Comparison of ENCODE assay signal across 10 cellular contexts in the genomic region with DNA sequence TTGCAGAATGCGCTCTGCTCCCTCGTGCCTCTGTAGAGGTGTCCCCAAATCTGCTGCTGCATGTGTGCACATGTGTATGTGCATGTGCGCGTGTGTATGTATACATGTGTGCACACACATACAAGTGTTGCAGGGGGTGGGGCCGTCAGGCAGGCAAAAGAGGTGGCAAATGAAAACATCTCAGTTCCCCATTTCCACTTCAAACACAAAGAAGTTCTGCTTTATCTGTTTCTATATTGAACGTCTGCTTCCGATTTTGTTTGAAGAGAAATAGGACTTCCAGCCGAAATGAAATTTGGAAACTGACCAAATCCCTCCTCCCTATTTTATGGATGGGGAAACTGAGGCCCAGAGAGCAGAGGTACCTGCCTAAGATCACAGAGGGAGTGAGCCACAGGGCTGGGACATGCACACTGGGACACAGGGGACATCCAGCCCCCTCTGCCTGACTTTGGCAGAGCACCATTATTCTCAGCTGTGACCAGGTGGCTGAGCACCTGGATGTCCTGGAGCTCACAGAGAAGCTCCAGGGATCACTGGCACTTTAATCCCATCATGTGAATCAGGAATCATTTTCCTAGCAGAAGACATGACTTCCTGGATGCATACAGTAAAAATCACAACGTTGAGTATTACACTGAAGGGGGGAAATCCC. TPM values are rescaled to one million over a fixed set of nuclear protein-coding genes. Genes with fewer than 3 reads are reported as not detected.
DNase-seq lines count a peak whose midpoint lies in the region; ATAC-seq, FAIRE-seq and TF ChIP-seq lines count a peak whose summit lies in the region.
"Had no signal": no experiment of that assay in that cellular context is flagged by ENCODE, and none has a peak within 500 bp of the region (broad histone marks: within the 10 kb centered on the region; RNA-seq: fewer than 3 reads in every experiment).

No MANE protein-coding gene starts in this region.

- TF ChIP-seq CTCF in GM06990 (IDR thresholded peaks at IDR 0.05; ENCODE audit: insufficient read depth, low read length, poor library complexity, severe bottlenecking) (no peak), kidney (IDR thresholded peaks at IDR 0.05; ENCODE audit: borderline replicate concordance, extremely low read depth, insufficient read depth) (no peak)

- ATAC-seq in GM19351 (IDR thresholded peaks at IDR 0.05; ENCODE audit: unreplicated experiment) = peak; percentile 96
- peak; percentile 52 for ATAC-seq in HG02970 (IDR thresholded peaks at IDR 0.05; ENCODE audit: low FRiP score, unreplicated experiment)
- no peak for ATAC-seq in activated CD4-positive, CD25-positive, alpha-beta regulatory T cell treated with anti-CD3 and anti-CD28 coated beads, Interleukin-2, amount 50 U/mL, for 24 hours

- H3K36me3 ChIP-seq in GM06990 (ENCODE audit: control insufficient read depth, insufficient read depth, low read length) (no peaks in the 10 kb centered on the region), kidney (ENCODE audit: control insufficient read depth in 1 of 2, insufficient read depth in 2 of 2, low read length in 2 of 2) (no peaks in the 10 kb centered on the region)
- H3K36me3 ChIP-seq: uterus had no signal

- H3K27ac ChIP-seq in kidney (ENCODE audit: low read depth in 2 of 2, low read length in 2 of 2) = no peak overlapping the region
- H3K27ac ChIP-seq: uterus had no signal

- H3K4me3 ChIP-seq in GM06990 (replicated peaks; ENCODE audit: low read depth, low read length) (no peak overlapping the region), kidney (ENCODE audit: low read length in 2 of 2) (no peak overlapping the region)
- H3K4me3 ChIP-seq: uterus had no signal

- H3K4me1 ChIP-seq in kidney (ENCODE audit: control insufficient read depth in 1 of 2, insufficient read depth in 1 of 2, low read depth in 1 of 2, low read length in 2 of 2) = no peaks in the 10 kb centered on the region
- H3K4me1 ChIP-seq: uterus had no signal

- DNase-seq in GM06990 (ENCODE audit: extremely low read depth, insufficient read length) = peak; percentile 33
- DNase-seq in NOMO-1 treated with dmso at 0.1 percent for 144 hours (lab: John Stamatoyannopoulos, UW; ENCODE audit: unreplicated experiment) = peak; percentile 41
- DNase-seq in kidney = no peak
- DNase-seq in AG08396 (ENCODE audit: low spot score) = no peak
- no peak for DNase-seq in KG1 (lab: John Stamatoyannopoulos, UW)
- DNase-seq: anterior cingulate cortex, uterus had no signal

- FAIRE-seq in kidney (lab: Jason Lieb, UNC) = no peak

- no peaks in the 10 kb centered on the region for H3K27me3 ChIP-seq in GM06990 (replicated peaks; ENCODE audit: control insufficient read depth, insufficient read depth, low read length)
- H3K27me3 ChIP-seq: uterus had no signal

- no peak overlapping the region for H3K9ac ChIP-seq in kidney (ENCODE audit: low read length in 2 of 2)

- H3K9me3 ChIP-seq in kidney (ENCODE audit: control insufficient read depth in 1 of 2, low read length in 2 of 2) = no peaks in the 10 kb centered on the region
- H3K9me3 ChIP-seq: uterus had no signal

- intact Hi-C loops in kidney (cut with DNase I) = no loop called here

RNA-seq across cellular contexts. Expression of a gene that starts 41.2 kb away (rescaled TPM):
- total RNA-seq in kidney = 0.16 TPM
- 0.09 TPM for polyA plus RNA-seq in kidney (ENCODE audit: insufficient read depth, low read depth, low replicate concordance)

Comparison
In these comparisons a context has a peak if more than half of its experiments do, and no peak if none do; other contexts are left out.
1. DNase-seq: peak in GM06990 (single experiment) and NOMO-1 treated with dmso at 0.1 percent for 144 hours (single experiment); none in kidney (single experiment), AG08396 (single experiment) and KG1 (single experiment).
2. ATAC-seq: peak in GM19351 (single experiment) and HG02970 (single experiment); none in activated CD4-positive, CD25-positive, alpha-beta regulatory T cell treated with anti-CD3 and anti-CD28 coated beads, Interleukin-2, amount 50 U/mL, for 24 hours (0 of 2).